In the genomic region with DNA sequence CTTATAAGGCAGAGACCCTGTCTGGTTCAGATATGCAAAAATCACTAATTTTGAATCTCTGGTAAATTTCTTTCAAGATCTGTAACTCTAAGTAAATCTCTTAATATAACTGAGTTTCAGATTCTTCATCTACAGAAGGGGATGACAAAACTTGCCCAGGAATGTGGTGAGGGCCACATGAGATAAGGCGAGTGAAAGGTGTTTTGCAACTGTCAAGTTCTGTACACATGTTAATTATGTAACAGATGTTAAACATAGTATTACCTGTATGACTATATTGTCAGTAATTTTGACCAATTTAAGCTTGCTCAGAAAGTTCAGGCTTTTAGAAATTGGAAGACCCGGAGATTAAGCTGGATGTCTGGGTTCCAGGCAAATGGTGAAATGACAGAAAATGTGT, we compare ENCODE assay signal across 12 cellular contexts. TPM values are rescaled to one million over a fixed set of nuclear protein-coding genes. Genes with fewer than 3 reads are reported as not detected.
DNase-seq lines count a peak whose midpoint lies in the region; ATAC-seq and TF ChIP-seq lines count a peak whose summit lies in the region.
"Had no signal": no experiment of that assay in that cellular context is flagged by ENCODE, and none has a peak within 500 bp of the region (broad histone marks: within the 10 kb centered on the region; RNA-seq: fewer than 3 reads in every experiment).

No MANE protein-coding gene starts in this region.

- no peak for TF ChIP-seq CTCF in body of pancreas (IDR thresholded peaks at IDR 0.05)

- intact Hi-C loops in body of pancreas (cut with DNase I), result no loop called here

- peak overlapping the region; percentile 22 for H3K9ac ChIP-seq in iPS-18a (ENCODE audit: low read length)

- peak overlapping the region; percentile 58; the same call in 1 of the 2 replicates for H3K4me3 ChIP-seq in H7 (ENCODE audit: insufficient read depth, low read depth, low read length)
- no peak overlapping the region for H3K4me3 ChIP-seq in body of pancreas
- H3K4me3 ChIP-seq in iPS-18a (ENCODE audit: low read length), result peak overlapping the region; percentile 84

- H3K4me1 ChIP-seq in body of pancreas, result peaks cover 7% of the 10 kb centered on the region
- H3K4me1 ChIP-seq in iPS-18a (ENCODE audit: control insufficient read depth, low read depth, low read length), result peaks cover 2% of the 10 kb centered on the region

- 44 to 53% methylated on average over 2 of the region's 2 CpGs for WGBS in body of pancreas, 2 donors

- no peaks in the 10 kb centered on the region for H3K9me3 ChIP-seq in body of pancreas
- H3K9me3 ChIP-seq in iPS-18a (ENCODE audit: control insufficient read depth, low read depth, low read length), result no peaks in the 10 kb centered on the region

- H3K27ac ChIP-seq in body of pancreas, result peak overlapping the region in 3 of 4 donors; percentile 66 to 76 (median 75)
- no peak overlapping the region for H3K27ac ChIP-seq in iPS-18a (ENCODE audit: low read length)

- no peak for TF ChIP-seq POLR2A in body of pancreas (IDR thresholded peaks at IDR 0.05)

- no peak for DNase-seq in H7
- no peak for DNase-seq in body of pancreas
- peak; percentile 2 for DNase-seq in retina
- DNase-seq in stimulated activated CD4-positive, alpha-beta T cell treated with anti-CD3 and anti-CD28 coated beads, Interleukin-4, amount 100 ng/mL, for 4 hours, result no peak
- DNase-seq in NCI-H446 (lab: John Stamatoyannopoulos, UW), result no peak
- no peak for DNase-seq in NCI-H2081 (lab: John Stamatoyannopoulos, UW)
- DNase-seq: activated CD4-positive, alpha-beta memory T cell treated with anti-CD3 and anti-CD28 coated beads for 36 hours; CD8-positive, alpha-beta T cell; central memory CD4-positive, alpha-beta T cell; immature natural killer cell had no signal

- H3K36me3 ChIP-seq in H7 (replicated peaks; ENCODE audit: control insufficient read depth, insufficient read depth, low read length) (no peaks in the 10 kb centered on the region), body of pancreas (replicated peaks in 1 of 2; ENCODE audit: insufficient read depth in 1 of 2, low read depth in 2 of 2) (no peaks in the 10 kb centered on the region), iPS-18a (ENCODE audit: control insufficient read depth, low read depth, low read length) (no peaks in the 10 kb centered on the region)

- H3K27me3 ChIP-seq in H7 (ENCODE audit: control insufficient read depth, insufficient read depth, low read length) (peaks cover 27% of the 10 kb centered on the region), body of pancreas (no peaks in the 10 kb centered on the region), iPS-18a (ENCODE audit: control insufficient read depth, insufficient read depth, low read length) (peaks cover 31% of the 10 kb centered on the region)

- ATAC-seq in body of pancreas, result no peak
- ATAC-seq in GM18909 (IDR thresholded peaks at IDR 0.05; ENCODE audit: poor library complexity, unreplicated experiment), result no peak
- ATAC-seq: CD8-positive, alpha-beta T cell had no signal

RNA-seq across cellular contexts. Expression of a gene that starts 0.5 kb away (rescaled TPM):
- 0.10 and 1.4 TPM in 2 replicates for total RNA-seq in H7 (2014; rRNA removed; shearing (Covaris generic))
- 1 to 10 TPM; 3.0 to 7.0 TPM for total RNA-seq in body of pancreas
- total RNA-seq: activated CD4-positive, alpha-beta memory T cell treated with anti-CD3 and anti-CD28 coated beads for 36 hours; CD8-positive, alpha-beta T cell had no signal

Comparison
In these comparisons a context has a peak if more than half of its experiments do, and no peak if none do; other contexts are left out.
1. H3K4me3 ChIP-seq: peak in H7 (single experiment) and iPS-18a (single experiment); none in body of pancreas (0 of 2).